In the genomic region with DNA sequence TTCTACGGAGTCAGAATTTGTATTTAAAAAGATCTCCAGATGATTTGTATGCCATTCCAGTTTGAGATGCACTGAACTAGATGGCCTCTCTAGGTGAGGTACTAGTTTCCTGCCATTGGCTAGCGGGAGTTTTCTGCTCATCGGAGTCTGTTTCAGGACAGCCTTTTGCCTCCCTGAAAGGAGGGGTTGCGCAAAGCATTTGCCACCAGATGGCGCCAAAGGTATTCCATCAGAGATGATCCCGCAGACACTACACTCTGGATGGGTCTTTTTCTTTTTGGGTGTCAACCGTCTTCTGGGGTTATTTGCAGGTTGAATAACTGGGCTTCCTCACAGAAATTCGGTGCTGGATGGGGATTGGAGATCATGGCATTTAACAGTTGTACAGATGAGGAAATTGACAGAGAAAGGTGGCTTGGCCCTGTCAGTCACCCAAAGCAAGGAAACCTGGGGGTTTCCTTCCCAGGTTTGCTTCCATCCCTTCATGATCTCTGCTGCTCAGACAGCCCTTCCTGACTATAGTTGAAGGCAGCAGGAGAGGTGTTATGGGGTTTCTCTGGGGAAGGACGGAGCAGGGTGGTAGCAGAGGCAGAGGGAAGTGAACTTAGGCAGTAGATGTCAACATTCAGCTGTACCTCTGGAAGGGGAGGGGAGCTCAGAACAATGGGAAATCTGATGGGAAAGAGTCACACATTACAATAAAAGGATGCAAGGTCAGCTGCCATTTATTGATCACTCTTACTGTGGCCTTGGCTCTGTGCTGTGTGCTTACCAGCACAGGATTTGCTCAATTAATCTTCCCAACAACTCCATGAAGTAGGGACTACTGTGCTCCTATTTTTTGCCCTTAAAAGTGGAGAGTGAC, we compare ENCODE assay signal across 8 cellular contexts.
DNase-seq lines count a peak whose midpoint lies in the region; ATAC-seq and TF ChIP-seq lines count a peak whose summit lies in the region.

No MANE protein-coding gene starts in this region.

- ATAC-seq in GM19035 (IDR thresholded peaks at IDR 0.05; ENCODE audit: unreplicated experiment), result peak; percentile 85
- peak; percentile 86 for ATAC-seq in HG03378 (IDR thresholded peaks at IDR 0.05; ENCODE audit: unreplicated experiment)

- CTCF ChIA-PET in BJ (lab: Yijun Ruan, JAX), result interaction anchor here (0.6 to 5.6 kb wide), 20 partner anchors 9 to 462 kb away, joined by 3 to 41 read pairs (median 4); no protein-coding TSS in a partner anchor
- CTCF ChIA-PET in activated CD4-positive, alpha-beta T cell treated with anti-CD3 and anti-CD28 coated beads, Interleukin-2, amount 10 ng/mL, durations not matched to agents 7 days and 5 days (lab: Charles Lee), result interaction anchor here (0.8 kb wide), 1 partner anchor 9 kb away, joined by 3 read pairs; no protein-coding TSS in a partner anchor

- H3K36me3 Mint-ChIP-seq in activated CD4-positive, alpha-beta T cell treated with anti-CD3 and anti-CD28 coated beads, Interleukin-2, amount 10 ng/mL, durations not matched to agents 7 days and 5 days (ENCODE audit: low read depth), result no peaks in the 10 kb centered on the region

- H3K27me3 Mint-ChIP-seq in activated CD4-positive, alpha-beta T cell treated with anti-CD3 and anti-CD28 coated beads, Interleukin-2, amount 10 ng/mL, durations not matched to agents 7 days and 5 days, result no peaks in the 10 kb centered on the region

- POLR2A ChIA-PET in BJ (lab: Charles Lee), result no interaction called here
- POLR2A ChIA-PET in activated CD4-positive, alpha-beta T cell treated with anti-CD3 and anti-CD28 coated beads, Interleukin-2, amount 10 ng/mL, durations not matched to agents 7 days and 5 days (lab: Charles Lee), result no interaction called here

- no peaks in the 10 kb centered on the region for H3K36me3 ChIP-seq in BJ (ENCODE audit: control insufficient read depth, insufficient read depth, low read length)

- H3K9me3 Mint-ChIP-seq in activated CD4-positive, alpha-beta T cell treated with anti-CD3 and anti-CD28 coated beads, Interleukin-2, amount 10 ng/mL, durations not matched to agents 7 days and 5 days, result no peaks in the 10 kb centered on the region

- H3K27me3 ChIP-seq in BJ (ENCODE audit: control insufficient read depth, insufficient read depth, low read length), result no peaks in the 10 kb centered on the region

- no peak for DNase-seq in BJ (ENCODE audit: low read depth)
- DNase-seq in NCI-H510A (lab: John Stamatoyannopoulos, UW), result peak; percentile 61
- peak; percentile 85 for DNase-seq in activated CD4-positive, alpha-beta T cell treated with anti-CD3 and anti-CD28 coated beads, Interleukin-2, amount 10 ng/mL, durations not matched to agents 7 days and 5 days
- DNase-seq in dermis microvascular lymphatic vessel endothelial cell (ENCODE audit: low read depth in 2 of 2), result peak; percentile 75 to 90
- peak; percentile 90 to 91 for DNase-seq in lung microvascular endothelial cell (ENCODE audit: low read depth in 2 of 2)
- DNase-seq in stimulated activated CD8-positive, alpha-beta memory T cell treated with anti-CD3 and anti-CD28 coated beads, Interleukin-15, amount 100 ng/mL, for 24 hours (ENCODE audit: low read depth), result peak; percentile 57

- peak; percentile 89 for TF ChIP-seq CTCF in BJ (IDR thresholded peaks at IDR 0.05; ENCODE audit: insufficient read depth, low read depth, low read length)

- no peak overlapping the region for H3K27ac Mint-ChIP-seq in activated CD4-positive, alpha-beta T cell treated with anti-CD3 and anti-CD28 coated beads, Interleukin-2, amount 10 ng/mL, durations not matched to agents 7 days and 5 days

- H3K4me3 Mint-ChIP-seq in activated CD4-positive, alpha-beta T cell treated with anti-CD3 and anti-CD28 coated beads, Interleukin-2, amount 10 ng/mL, durations not matched to agents 7 days and 5 days, result no peak overlapping the region

- H3K4me1 Mint-ChIP-seq in activated CD4-positive, alpha-beta T cell treated with anti-CD3 and anti-CD28 coated beads, Interleukin-2, amount 10 ng/mL, durations not matched to agents 7 days and 5 days, result peaks cover 7% of the 10 kb centered on the region

- no peak overlapping the region for H3K4me3 ChIP-seq in BJ (ENCODE audit: low read depth, low read length)
